Comparison of ENCODE assay signal across 9 cellular contexts in the genomic region with DNA sequence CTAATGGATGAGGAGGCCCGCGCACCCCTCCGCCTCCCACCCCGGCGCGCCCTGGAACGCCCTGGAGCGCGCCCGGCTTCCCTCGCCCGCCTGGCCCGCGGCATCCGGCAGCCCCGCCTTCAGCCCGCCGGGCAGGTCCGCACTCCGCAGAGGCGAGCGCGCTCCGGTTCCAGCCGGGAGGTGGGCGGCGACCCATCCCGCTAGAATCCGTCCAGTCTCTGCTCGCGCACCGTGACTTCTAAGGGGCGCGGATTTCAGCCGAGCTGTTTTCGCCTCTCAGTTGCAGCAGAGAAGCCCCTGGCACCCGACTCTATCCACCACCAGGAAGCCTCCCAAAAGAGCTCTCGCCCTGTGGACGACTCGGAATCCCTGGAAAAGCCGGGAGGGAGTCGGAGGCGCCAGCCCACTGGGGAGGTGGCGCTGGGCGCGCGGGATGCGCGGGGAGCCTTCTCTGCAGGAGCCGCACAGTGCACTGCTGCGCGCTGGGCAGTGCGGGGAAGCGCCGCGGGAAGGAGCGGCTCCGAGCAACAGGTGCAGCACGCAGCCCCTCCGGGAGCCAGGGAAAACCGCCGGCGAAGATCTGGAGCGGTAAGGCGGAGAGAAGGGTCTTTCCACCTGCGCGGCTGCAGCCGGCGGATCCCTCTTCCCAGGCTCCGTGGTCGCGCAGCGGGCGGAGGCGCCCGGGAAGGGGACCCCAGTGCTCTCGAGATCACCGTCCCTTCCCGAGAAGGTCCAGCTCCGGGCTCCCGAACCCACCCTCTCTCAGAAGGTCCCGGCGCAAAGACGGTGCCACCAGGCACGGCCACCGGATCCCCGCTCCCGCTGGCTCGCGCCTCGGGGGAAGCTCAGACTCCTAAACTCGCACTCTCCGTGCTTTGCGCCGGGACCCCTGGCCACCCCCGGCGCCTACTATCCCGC. TPM values are rescaled to one million over a fixed set of nuclear protein-coding genes. Genes with fewer than 3 reads are reported as not detected.
DNase-seq lines count a peak whose midpoint lies in the region; ATAC-seq, FAIRE-seq and TF ChIP-seq lines count a peak whose summit lies in the region.
"Had no signal": no experiment of that assay in that cellular context is flagged by ENCODE, and none has a peak within 500 bp of the region (broad histone marks: within the 10 kb centered on the region; RNA-seq: fewer than 3 reads in every experiment).

A gene with protein sequence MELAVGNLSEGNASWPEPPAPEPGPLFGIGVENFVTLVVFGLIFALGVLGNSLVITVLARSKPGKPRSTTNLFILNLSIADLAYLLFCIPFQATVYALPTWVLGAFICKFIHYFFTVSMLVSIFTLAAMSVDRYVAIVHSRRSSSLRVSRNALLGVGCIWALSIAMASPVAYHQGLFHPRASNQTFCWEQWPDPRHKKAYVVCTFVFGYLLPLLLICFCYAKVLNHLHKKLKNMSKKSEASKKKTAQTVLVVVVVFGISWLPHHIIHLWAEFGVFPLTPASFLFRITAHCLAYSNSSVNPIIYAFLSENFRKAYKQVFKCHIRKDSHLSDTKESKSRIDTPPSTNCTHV (plus strand): TSS at position 266 of the 918 bp plus-strand sequence. CDS start 701 bp downstream, outside the sequence.

- H4K20me1 ChIP-seq in keratinocyte (ENCODE audit: control insufficient read depth, extremely low read depth, insufficient read depth, low read length) = no peaks in the 10 kb centered on the region

- H3K4me3 Mint-ChIP-seq in activated CD4-positive, alpha-beta T cell treated with anti-CD3 and anti-CD28 coated beads, Interleukin-2, amount 10 ng/mL, durations not matched to agents 24 days and 14 days = peak within 1 kb of the TSS; percentile 57
- peak within 1 kb of the TSS; percentile 79 for H3K4me3 Mint-ChIP-seq in activated naive CD8-positive, alpha-beta T cell treated with anti-CD3 and anti-CD28 coated beads, Interleukin-2, amount 10 ng/mL, durations not matched to agents 7 days and 5 days

- H3K9me3 ChIP-seq in keratinocyte (ENCODE audit: control insufficient read depth, low read depth, low read length) = no peaks in the 10 kb centered on the region
- peaks cover 0 to 12% (median 9%) of the 10 kb centered on the region in 5 donors for H3K9me3 ChIP-seq in subcutaneous abdominal adipose tissue (ENCODE audit: control insufficient read depth in 5 of 5, low read length in 5 of 5)

- H3K27ac ChIP-seq in keratinocyte (ENCODE audit: control insufficient read depth, insufficient read depth, low read length) = no peak within 1 kb of the TSS
- no peak within 1 kb of the TSS for H3K27ac ChIP-seq in subcutaneous abdominal adipose tissue (ENCODE audit: low read depth, low read length)

- H3K4me1 Mint-ChIP-seq in activated CD4-positive, alpha-beta T cell treated with anti-CD3 and anti-CD28 coated beads, Interleukin-2, amount 10 ng/mL, durations not matched to agents 24 days and 14 days = peaks cover 4% of the 10 kb centered on the region
- peaks cover 6% of the 10 kb centered on the region for H3K4me1 Mint-ChIP-seq in activated naive CD8-positive, alpha-beta T cell treated with anti-CD3 and anti-CD28 coated beads, Interleukin-2, amount 10 ng/mL, durations not matched to agents 7 days and 5 days

- H3K4me3 ChIP-seq in keratinocyte (ENCODE audit: control insufficient read depth in 2 of 3, extremely low read depth in 1 of 3, insufficient read depth in 2 of 3, low read depth in 1 of 3, low read length in 3 of 3) (peak within 1 kb of the TSS in 2 of 3 experiments; percentile 18 to 47), subcutaneous abdominal adipose tissue (ENCODE audit: low read depth in 1 of 5, low read length in 5 of 5) (peak within 1 kb of the TSS; percentile 30 to 69 (median 64))

- H3K36me3 Mint-ChIP-seq in activated CD4-positive, alpha-beta T cell treated with anti-CD3 and anti-CD28 coated beads, Interleukin-2, amount 10 ng/mL, durations not matched to agents 24 days and 14 days (ENCODE audit: low read depth) = peaks cover 2% of the 10 kb centered on the region
- H3K36me3 Mint-ChIP-seq in activated naive CD8-positive, alpha-beta T cell treated with anti-CD3 and anti-CD28 coated beads, Interleukin-2, amount 10 ng/mL, durations not matched to agents 7 days and 5 days = no peaks in the 10 kb centered on the region

- H2AFZ ChIP-seq in keratinocyte (ENCODE audit: control insufficient read depth, low read length) = no peak within 1 kb of the TSS

- TF ChIP-seq CTCF in keratinocyte (optimal IDR thresholded peaks at IDR 0.05 in 1 of 3, IDR thresholded peaks at IDR 0.05 in 1 of 3, conservative IDR thresholded peaks at IDR 0.05 in 1 of 3; ENCODE audit: extremely low read depth in 1 of 3, insufficient read depth in 2 of 3, low read length in 3 of 3) = no peak

- no peaks in the 10 kb centered on the region for H3K9me1 ChIP-seq in keratinocyte (ENCODE audit: control insufficient read depth, extremely low read depth, insufficient read depth, low read length)

- H3K9ac ChIP-seq in keratinocyte (ENCODE audit: control insufficient read depth, extremely low read depth, insufficient read depth, low read length) (no peak within 1 kb of the TSS), subcutaneous abdominal adipose tissue (ENCODE audit: low read length in 5 of 5) (no peak within 1 kb of the TSS)

- H3K27me3 ChIP-seq in keratinocyte (ENCODE audit: control insufficient read depth, extremely low read depth, insufficient read depth, low read length) = peaks cover 38% of the 10 kb centered on the region
- H3K27me3 ChIP-seq in subcutaneous abdominal adipose tissue (ENCODE audit: control insufficient read depth in 5 of 5, insufficient read depth in 4 of 5, low read length in 5 of 5) = peaks cover 21 to 47% (median 33%) of the 10 kb centered on the region in 5 donors

- intact Hi-C loops in activated CD4-positive, alpha-beta T cell treated with anti-CD3 and anti-CD28 coated beads, Interleukin-2, amount 10 ng/mL, durations not matched to agents 24 days and 14 days (cut with micrococcal nuclease) = loop anchor here (10.0 kb wide), 1 partner anchor 755 kb away; a partner anchor contains a TSS

- H3K27ac Mint-ChIP-seq in activated CD4-positive, alpha-beta T cell treated with anti-CD3 and anti-CD28 coated beads, Interleukin-2, amount 10 ng/mL, durations not matched to agents 24 days and 14 days = peak within 1 kb of the TSS; percentile 72
- H3K27ac Mint-ChIP-seq in activated naive CD8-positive, alpha-beta T cell treated with anti-CD3 and anti-CD28 coated beads, Interleukin-2, amount 10 ng/mL, durations not matched to agents 7 days and 5 days = peak within 1 kb of the TSS; percentile 59

- no peak for FAIRE-seq in keratinocyte (lab: Jason Lieb, UNC)

- H3K36me3 ChIP-seq in keratinocyte (ENCODE audit: control insufficient read depth in 2 of 2, extremely low read depth in 1 of 2, insufficient read depth in 2 of 2, low read length in 2 of 2) (no peaks in the 10 kb centered on the region), subcutaneous abdominal adipose tissue (ENCODE audit: control insufficient read depth in 5 of 5, insufficient read depth in 5 of 5, low read length in 5 of 5) (no peaks in the 10 kb centered on the region)

- H3K4me1 ChIP-seq in keratinocyte (ENCODE audit: control insufficient read depth, extremely low read depth, insufficient read depth, low read length) = no peaks in the 10 kb centered on the region
- peaks cover 0 to 31% (median 19%) of the 10 kb centered on the region in 5 donors for H3K4me1 ChIP-seq in subcutaneous abdominal adipose tissue (ENCODE audit: control insufficient read depth in 5 of 5, insufficient read depth in 5 of 5, low read length in 5 of 5)

- dilution Hi-C loops in keratinocyte (cut with MboI; ENCODE audit: extremely low pct_ligation_motif_present, low sequenced_read_pairs) = no loop called here

- POLR2A ChIA-PET in activated naive CD8-positive, alpha-beta T cell treated with anti-CD3 and anti-CD28 coated beads, Interleukin-2, amount 10 ng/mL, durations not matched to agents 7 days and 5 days (lab: Charles Lee) = no interaction called here

- H3K9me3 Mint-ChIP-seq in activated CD4-positive, alpha-beta T cell treated with anti-CD3 and anti-CD28 coated beads, Interleukin-2, amount 10 ng/mL, durations not matched to agents 24 days and 14 days = peaks cover 17% of the 10 kb centered on the region
- peaks cover 11% of the 10 kb centered on the region for H3K9me3 Mint-ChIP-seq in activated naive CD8-positive, alpha-beta T cell treated with anti-CD3 and anti-CD28 coated beads, Interleukin-2, amount 10 ng/mL, durations not matched to agents 7 days and 5 days

- ATAC-seq in activated naive CD8-positive, alpha-beta T cell treated with anti-CD3 and anti-CD28 coated beads, Interleukin-2, amount 10 ng/mL, durations not matched to agents 7 days and 5 days (ENCODE audit: low read depth) = peak; percentile 58
- ATAC-seq in GM19023 (IDR thresholded peaks at IDR 0.05; ENCODE audit: unreplicated experiment) = no peak

- no peaks in the 10 kb centered on the region for H3K79me2 ChIP-seq in keratinocyte (ENCODE audit: control insufficient read depth, insufficient read depth, low read length)

- peaks cover 59% of the 10 kb centered on the region for H3K27me3 Mint-ChIP-seq in activated CD4-positive, alpha-beta T cell treated with anti-CD3 and anti-CD28 coated beads, Interleukin-2, amount 10 ng/mL, durations not matched to agents 24 days and 14 days
- H3K27me3 Mint-ChIP-seq in activated naive CD8-positive, alpha-beta T cell treated with anti-CD3 and anti-CD28 coated beads, Interleukin-2, amount 10 ng/mL, durations not matched to agents 7 days and 5 days = peaks cover 65% of the 10 kb centered on the region

- H3K4me2 ChIP-seq in keratinocyte (ENCODE audit: control insufficient read depth, extremely low read depth, insufficient read depth, low read depth, low read length) = peak within 1 kb of the TSS; percentile 61

- no peak for DNase-seq in activated CD4-positive, alpha-beta T cell treated with anti-CD3 and anti-CD28 coated beads, Interleukin-2, amount 10 ng/mL, durations not matched to agents 24 days and 14 days
- DNase-seq in activated CD4-positive, alpha-beta T cell treated with anti-CD3 and anti-CD28 coated beads for 4 hours = no peak
- DNase-seq in activated naive CD8-positive, alpha-beta T cell treated with anti-CD3 and anti-CD28 coated beads, Interleukin-2, amount 10 ng/mL, durations not matched to agents 7 days and 5 days = peak; percentile 39
- DNase-seq in keratinocyte (ENCODE audit: low read depth, low spot score) = no peak
- DNase-seq in mucosa of gallbladder (ENCODE audit: low spot score) = no peak
- DNase-seq in SHP77 treated with DMSO at 0.1 percent for 48 hours (lab: John Stamatoyannopoulos, UW) = no peak
- DNase-seq: DND-41 had no signal

RNA-seq across cellular contexts. Expression of the gene that starts here (rescaled TPM):
- total RNA-seq in activated CD4-positive, alpha-beta T cell treated with anti-CD3 and anti-CD28 coated beads, Interleukin-2, amount 10 ng/mL, durations not matched to agents 24 days and 14 days = not detected in 2 replicates
- not detected for total RNA-seq in activated naive CD8-positive, alpha-beta T cell treated with anti-CD3 and anti-CD28 coated beads, Interleukin-2, amount 10 ng/mL, durations not matched to agents 7 days and 5 days
- not detected in 3 replicates for polyA plus RNA-seq in keratinocyte
- not detected for polyA plus RNA-seq in keratinocyte (2011; ENCODE audit: low read depth)
- not detected in 2 replicates for polyA plus RNA-seq in keratinocyte (2011; cell fraction: cytosol; rRNA removed)
- not detected in 2 replicates for polyA plus RNA-seq in keratinocyte (2011; cell fraction: nucleus; rRNA removed)
- polyA plus RNA-seq in keratinocyte (2012; ENCODE audit: low replicate concordance) = not detected in 2 replicates
- not detected in 3 replicates for polyA minus RNA-seq in keratinocyte
- polyA minus RNA-seq in keratinocyte (2011; cell fraction: cytosol; rRNA and poly(A)+ RNA removed) = not detected
- polyA minus RNA-seq in keratinocyte (2011; cell fraction: nucleus; rRNA and poly(A)+ RNA removed) = not detected in 2 replicates
- 0.09 TPM for total RNA-seq in mucosa of gallbladder

Comparison
In these comparisons a context has a peak if more than half of its experiments do, and no peak if none do; other contexts are left out.
1. Peak in DNase-seq and ATAC-seq in activated naive CD8-positive, alpha-beta T cell treated with anti-CD3 and anti-CD28 coated beads, Interleukin-2, amount 10 ng/mL, durations not matched to agents 7 days and 5 days; RNA of the gene not detected or under 1 TPM.